19 cellular contexts compared by ENCODE assay signal in genomic region chr11:7574491-7575129, GRCh38.
DNase-seq lines count a peak whose midpoint lies in the region; ATAC-seq and TF ChIP-seq lines count a peak whose summit lies in the region.
"Had no signal": no experiment of that assay in that cellular context is flagged by ENCODE, and none has a peak within 500 bp of the region (broad histone marks: within the 10 kb centered on the region; RNA-seq: fewer than 3 reads in every experiment).

No MANE protein-coding gene starts in this region.

- 99% methylated on average over 6 of the region's 7 CpGs for WGBS in mammary epithelial cell (ENCODE audit: low coverage, missing lambda C conversion rate)
- WGBS in liver: 70% methylated on average over 7 of the region's 7 CpGs
- 75 to 82% (median 78%) methylated on average over 7 of the region's 7 CpGs for WGBS in psoas muscle, 3 donors

- CTCF ChIA-PET in mammary epithelial cell (lab: Charles Lee; ENCODE audit: low non-redundant PET): no interaction called here

- no peak for TF ChIP-seq CTCF in breast epithelium (IDR thresholded peaks at IDR 0.05)
- no peak for TF ChIP-seq CTCF in mammary epithelial cell (conservative IDR thresholded peaks at IDR 0.05 in 1 of 2, IDR thresholded peaks at IDR 0.05 in 1 of 2; ENCODE audit: extremely low read depth in 1 of 2, insufficient read depth in 1 of 2, low read depth in 1 of 2, low read length in 2 of 2)
- TF ChIP-seq CTCF in liver (IDR thresholded peaks at IDR 0.05; ENCODE audit: low read depth, low read length, missing input control): no peak
- TF ChIP-seq CTCF in psoas muscle (IDR thresholded peaks at IDR 0.05): no peak

- dilution Hi-C loops in mammary epithelial cell (cut with HindIII; ENCODE audit: low sequenced_read_pairs): loop anchor here (5.0 kb wide), 1 partner anchor 58 kb away; no protein-coding TSS in a partner anchor

- TF ChIP-seq RAD21 in liver (IDR thresholded peaks at IDR 0.05): no peak

- H3K4me3 ChIP-seq in breast epithelium: no peak overlapping the region
- H3K4me3 ChIP-seq in mammary epithelial cell (replicated peaks in 1 of 3; ENCODE audit: insufficient read depth in 1 of 3, low read depth in 2 of 3, low read length in 3 of 3): no peak overlapping the region
- peak overlapping the region in 1 of 3 donors; percentile 17 for H3K4me3 ChIP-seq in liver (ENCODE audit: low read depth in 1 of 3, low read length in 3 of 3)
- H3K4me3 ChIP-seq in psoas muscle: no peak overlapping the region
- H3K4me3 ChIP-seq: BLaER1, GM23248 had no signal

- no peak overlapping the region for H2AFZ ChIP-seq in mammary epithelial cell (ENCODE audit: low read depth, low read length)

- intact Hi-C loops in breast epithelium (cut with DNase I; ENCODE audit: low total_unique reads): no loop called here
- intact Hi-C loops in mammary epithelial cell (cut with micrococcal nuclease): loop anchor here (1.0 to 5.0 kb wide), 3 partner anchors 23 to 432 kb away; partner anchors contain the start of gene EIF3F
- intact Hi-C loops in psoas muscle (cut with DNase I): loop anchor here (5.0 to 10.0 kb wide), 2 partner anchors 38 to 410 kb away; partner anchors contain the start of gene EIF3F (in 1 of the 2)

- H3K79me2 ChIP-seq in mammary epithelial cell (ENCODE audit: insufficient read depth, low read length): no peaks in the 10 kb centered on the region

- TF ChIP-seq POLR2A in breast epithelium (IDR thresholded peaks at IDR 0.05): no peak

- H3K9me3 ChIP-seq in breast epithelium (no peaks in the 10 kb centered on the region), mammary epithelial cell (replicated peaks; ENCODE audit: insufficient read depth, low read length) (no peaks in the 10 kb centered on the region), liver (ENCODE audit: control insufficient read depth in 4 of 4, low read length in 3 of 4) (no peaks in the 10 kb centered on the region), psoas muscle (no peaks in the 10 kb centered on the region)
- H3K9me3 ChIP-seq: BLaER1 had no signal

- ATAC-seq in psoas muscle: no peak
- ATAC-seq in GM19324 (IDR thresholded peaks at IDR 0.05; ENCODE audit: low FRiP score, unreplicated experiment): no peak
- no peak for ATAC-seq in HG02588 (IDR thresholded peaks at IDR 0.05; ENCODE audit: unreplicated experiment)
- ATAC-seq: foreskin keratinocyte had no signal

- no peaks in the 10 kb centered on the region for H3K27me3 ChIP-seq in breast epithelium
- no peaks in the 10 kb centered on the region for H3K27me3 ChIP-seq in mammary epithelial cell (ENCODE audit: insufficient read depth, low read length)
- H3K27me3 ChIP-seq in liver (ENCODE audit: control insufficient read depth in 4 of 4, insufficient read depth in 4 of 4, low read length in 3 of 4): no peaks in the 10 kb centered on the region
- no peaks in the 10 kb centered on the region for H3K27me3 ChIP-seq in psoas muscle (ENCODE audit: insufficient read depth in 3 of 3, low read length in 2 of 3)
- H3K27me3 ChIP-seq: foreskin keratinocyte had no signal

- H3K4me1 ChIP-seq in breast epithelium: peaks cover 26 to 43% of the 10 kb centered on the region in 2 donors
- peaks cover 39% of the 10 kb centered on the region for H3K4me1 ChIP-seq in mammary epithelial cell (ENCODE audit: insufficient read depth, low read length)
- peaks cover 23 to 74% (median 52%) of the 10 kb centered on the region in 4 donors for H3K4me1 ChIP-seq in liver (ENCODE audit: control insufficient read depth in 4 of 4, insufficient read depth in 4 of 4, low read length in 3 of 4)
- H3K4me1 ChIP-seq in psoas muscle: peaks cover 53% of the 10 kb centered on the region

- no peaks in the 10 kb centered on the region for H3K36me3 ChIP-seq in breast epithelium
- no peaks in the 10 kb centered on the region for H3K36me3 ChIP-seq in mammary epithelial cell (ENCODE audit: insufficient read depth, low read length)
- H3K36me3 ChIP-seq in liver (ENCODE audit: control insufficient read depth in 4 of 4, insufficient read depth in 3 of 4, low read depth in 1 of 4, low read length in 3 of 4): no peaks in the 10 kb centered on the region
- no peaks in the 10 kb centered on the region for H3K36me3 ChIP-seq in psoas muscle (ENCODE audit: insufficient read depth in 1 of 2, low read depth in 1 of 2)
- H3K36me3 ChIP-seq: BLaER1 had no signal

- H3K9ac ChIP-seq in mammary epithelial cell (ENCODE audit: insufficient read depth, low read length) (no peak overlapping the region), liver (ENCODE audit: low read depth in 1 of 2, low read length in 2 of 2) (peak overlapping the region in 1 of 2 donors; percentile 21)
- H3K9ac ChIP-seq: BLaER1, GM23248 had no signal

- H4K20me1 ChIP-seq in mammary epithelial cell (ENCODE audit: insufficient read depth, low read length): no peaks in the 10 kb centered on the region

- H3K27ac ChIP-seq in breast epithelium (peak overlapping the region; percentile 23 to 85), mammary epithelial cell (ENCODE audit: insufficient read depth, low read depth, low read length) (no peak overlapping the region), liver (ENCODE audit: low read depth in 1 of 2, low read length in 2 of 2) (peak overlapping the region; percentile 81 to 92), psoas muscle (peak overlapping the region; percentile 27)
- H3K27ac ChIP-seq: BLaER1, foreskin keratinocyte, GM23248 had no signal

- DNase-seq in breast epithelium (ENCODE audit: low spot score in 2 of 2) (no peak), mammary epithelial cell (no peak), psoas muscle (no peak), NCI-H524 (lab: John Stamatoyannopoulos, UW) (no peak), iPS-NIHi7 (ENCODE audit: extremely low spot score) (no peak)
- DNase-seq: activated CD4-positive, alpha-beta T cell treated with anti-CD3 and anti-CD28 coated beads for 4 hours; activated CD8-positive, alpha-beta memory T cell treated with anti-CD3 and anti-CD28 coated beads, Interleukin-2, amount 50 U/mL, for 48 hours; activated gamma-delta T cell treated with Interleukin-2 at 50 U/mL for 16 hours; anterior cingulate cortex; cerebellar nuclear complex; foreskin keratinocyte; GM23248; Karpas-422; NCI-H774; stimulated activated CD4-positive, alpha-beta T cell treated with anti-CD3 and anti-CD28 coated beads, Interleukin-2, amount 100 ng/mL, for 48 hours had no signal

- BruUV-seq in mammary epithelial cell (replicated peaks; lab: Mats Ljungman, UMichigan): no TSS peak

- H3K4me2 ChIP-seq in mammary epithelial cell (ENCODE audit: insufficient read depth, low read depth, low read length): no peak overlapping the region
- H3K4me2 ChIP-seq: BLaER1 had no signal

- in situ Hi-C loops in mammary epithelial cell (cut with MboI; ENCODE audit: low sequenced_read_pairs in 2 of 2): loop anchor here (5.0 to 25.0 kb wide), 2 partner anchors 78 to 313 kb away; no protein-coding TSS in a partner anchor

TF ChIP-seq in liver, 16 proteins besides CTCF, POLR2A, EP300 and RAD21:
- TF ChIP-seq YY1 (IDR thresholded peaks at IDR 0.05) (no peak), NR2F2 (IDR thresholded peaks at IDR 0.05) (no peak), ATF3 (IDR thresholded peaks at IDR 0.05) (no peak), HNF4G (IDR thresholded peaks at IDR 0.05) (no peak), FOXA1 (IDR thresholded peaks at IDR 0.05) (no peak), JUND (IDR thresholded peaks at IDR 0.05) (no peak), GABPA (IDR thresholded peaks at IDR 0.05 in 1 of 2, conservative IDR thresholded peaks at IDR 0.05 in 1 of 2) (no peak), ZBTB33 (IDR thresholded peaks at IDR 0.05) (no peak)
